ENCODE assay signal across 16 cellular contexts in the genomic region with DNA sequence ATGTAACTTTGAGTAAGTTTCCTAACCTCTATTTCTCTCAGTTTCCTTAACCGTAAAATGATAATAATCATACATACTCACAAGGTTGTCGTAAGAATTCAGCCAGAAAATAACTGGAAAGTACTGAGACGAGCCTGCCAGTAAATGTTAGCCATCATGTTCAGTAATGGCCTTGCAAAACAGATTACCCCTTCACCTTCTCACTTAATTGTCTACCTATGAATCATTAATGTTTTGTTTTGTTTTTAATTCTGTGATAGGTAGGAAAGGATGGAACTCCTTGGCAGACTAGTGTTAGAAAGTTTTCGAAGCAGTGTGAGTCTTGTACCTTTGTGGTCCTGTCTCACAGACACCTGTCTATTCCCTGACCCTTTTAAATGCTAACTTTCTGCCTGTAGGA. TPM values are rescaled to one million over a fixed set of nuclear protein-coding genes. Genes with fewer than 3 reads are reported as not detected.
"Had no signal": no experiment of that assay in that cellular context is flagged by ENCODE, and none has a peak within 500 bp of the region (broad histone marks: within the 10 kb centered on the region; RNA-seq: fewer than 3 reads in every experiment).

No MANE protein-coding gene starts in this region.

- H3K27me3 ChIP-seq: colonic mucosa, heart left ventricle, right atrium auricular region had no signal

- H3K27ac ChIP-seq: colonic mucosa, heart left ventricle, right atrium auricular region had no signal

- ATAC-seq: heart left ventricle; mucosa of descending colon; naive thymus-derived CD8-positive, alpha-beta T cell had no signal

- H3K4me1 ChIP-seq: colonic mucosa, right atrium auricular region had no signal

- H3K27me3 Mint-ChIP-seq: naive thymus-derived CD8-positive, alpha-beta T cell had no signal

- DNase-seq: colonic mucosa; dermis blood vessel endothelial cell; erythroblast; foreskin melanocyte; heart left ventricle; hippocampal formation; kidney glomerular epithelial cell; mammary epithelial cell; mucosa of descending colon; naive thymus-derived CD8-positive, alpha-beta T cell; small intestine; stimulated activated CD4-positive, alpha-beta T cell treated with anti-CD3 and anti-CD28 coated beads, Interleukin-12 subunit alpha, Interleukin-12 subunit beta, amount 100 ng/mL, for 4 hours; stimulated activated naive CD4-positive, alpha-beta T cell treated with Interleukin-2 at 50 U/mL for 16 hours; trophoblast cell had no signal

- H3K9me3 ChIP-seq: colonic mucosa, mucosa of descending colon, right atrium auricular region had no signal

- H3K4me3 ChIP-seq: colonic mucosa, heart left ventricle, mucosa of descending colon, right atrium auricular region had no signal

- H3K4me3 Mint-ChIP-seq: naive thymus-derived CD8-positive, alpha-beta T cell had no signal

RNA-seq across cellular contexts. Expression of a gene that starts 53.7 kb away (rescaled TPM):
- total RNA-seq: glomerular endothelial cell; naive thymus-derived CD8-positive, alpha-beta T cell; right atrium auricular region had no signal
